In genomic region chrX:139023531-139023930, GRCh38 we compare ENCODE assay signal across 30 cellular contexts.
"Had no signal": no experiment of that assay in that cellular context is flagged by ENCODE, and none has a peak within 500 bp of the region (broad histone marks: within the 10 kb centered on the region; RNA-seq: fewer than 3 reads in every experiment).

No MANE protein-coding gene starts in this region.

- H3K9me3 Mint-ChIP-seq: activated B cell treated with CpG ODN at 0.5 μM for 24 hours; activated CD8-positive, alpha-beta T cell treated with anti-CD3 and anti-CD28 coated beads for 36 hours; activated T-cell treated with anti-CD3 and anti-CD28 coated beads, Interleukin-2, amount 50 U/mL, for 4 hours; activated T-helper 17 cell treated with anti-CD3 and anti-CD28 coated beads, Interleukin-2, amount 50 U/mL, for 72 hours; T-helper 2 cell treated with Interferon-gamma antibody and Interleukin-4, amounts not matched to agents 5 μg/mL and 100 μg/mL, for 36 hours had no signal

- DNase-seq: activated B cell treated with CpG ODN at 0.5 μM for 24 hours; activated CD4-positive, alpha-beta T cell treated with anti-CD3 and anti-CD28 coated beads for 48 hours; activated CD4-positive, alpha-beta T cell treated with anti-CD3 and anti-CD28 coated beads, Interleukin-2, amount 50 U/mL, for 1 hour; activated CD4-positive, alpha-beta T cell treated with anti-CD3 and anti-CD28 coated beads, Interleukin-2, amount 50 U/mL, for 48 hours; activated CD8-positive, alpha-beta memory T cell treated with anti-CD3 and anti-CD28 coated beads for 24 hours; activated CD8-positive, alpha-beta T cell treated with anti-CD3 and anti-CD28 coated beads for 36 hours; activated effector memory CD4-positive, alpha-beta T cell treated with Interleukin-2 at 50 U/mL for 16 hours; activated gamma-delta T cell treated with Interleukin-2 at 50 U/mL for 16 hours; activated naive CD4-positive, alpha-beta T cell treated with anti-CD3 and anti-CD28 coated beads, Interleukin-2, amount 50 U/mL, for 16 hours; activated naive CD4-positive, alpha-beta T cell treated with Interleukin-2 at 50 U/mL for 16 hours; activated T-cell treated with anti-CD3 and anti-CD28 coated beads, Interleukin-2, amount 50 U/mL, for 4 hours; amniotic stem cell; anterior cingulate cortex; body of pancreas; caudate nucleus; colonic mucosa; effector CD8-positive, alpha-beta T cell; foreskin fibroblast; T-helper 1 cell; T-helper 17 cell; T1000; WERI-Rb-1 had no signal

- H3K27ac ChIP-seq: body of pancreas, colonic mucosa, WERI-Rb-1 had no signal

- H3K36me3 Mint-ChIP-seq: activated naive CD8-positive, alpha-beta T cell had no signal

- H3K27me3 Mint-ChIP-seq: activated B cell treated with CpG ODN at 0.5 μM for 24 hours; activated CD8-positive, alpha-beta T cell treated with anti-CD3 and anti-CD28 coated beads for 36 hours; activated naive CD8-positive, alpha-beta T cell; activated T-helper 17 cell treated with anti-CD3 and anti-CD28 coated beads, Interleukin-2, amount 50 U/mL, for 72 hours; T-helper 17 cell had no signal

- H3K36me3 ChIP-seq: colonic mucosa, WERI-Rb-1 had no signal

- FAIRE-seq: endometrium, endothelial cell of umbilical vein, frontal cortex had no signal

- H3K27ac Mint-ChIP-seq: activated B cell treated with CpG ODN at 0.5 μM for 24 hours; activated CD8-positive, alpha-beta T cell treated with anti-CD3 and anti-CD28 coated beads for 36 hours; activated naive CD8-positive, alpha-beta T cell; activated T-helper 17 cell treated with anti-CD3 and anti-CD28 coated beads, Interleukin-2, amount 50 U/mL, for 72 hours; T-helper 17 cell; T-helper 2 cell treated with Interferon-gamma antibody and Interleukin-4, amounts not matched to agents 5 μg/mL and 100 μg/mL, for 36 hours had no signal

- H3K9me3 ChIP-seq: body of pancreas, colonic mucosa had no signal

- ATAC-seq: activated CD4-positive, CD25-positive, alpha-beta regulatory T cell treated with anti-CD3 and anti-CD28 coated beads, Interleukin-2, amount 50 U/mL, for 24 hours; activated CD8-positive, alpha-beta T cell treated with anti-CD3 and anti-CD28 coated beads for 36 hours; activated T-cell treated with anti-CD3 and anti-CD28 coated beads, Interleukin-2, amount 50 U/mL, for 4 hours; activated T-helper 17 cell treated with anti-CD3 and anti-CD28 coated beads, Interleukin-2, amount 50 U/mL, for 72 hours; body of pancreas; esophagus mucosa; T-helper 17 cell had no signal

- H3K4me3 Mint-ChIP-seq: activated B cell treated with CpG ODN at 0.5 μM for 24 hours; activated CD8-positive, alpha-beta T cell treated with anti-CD3 and anti-CD28 coated beads for 36 hours; activated naive CD8-positive, alpha-beta T cell; activated T-cell treated with anti-CD3 and anti-CD28 coated beads, Interleukin-2, amount 50 U/mL, for 4 hours; activated T-helper 17 cell treated with anti-CD3 and anti-CD28 coated beads, Interleukin-2, amount 50 U/mL, for 72 hours; T-helper 17 cell; T-helper 2 cell treated with Interferon-gamma antibody and Interleukin-4, amounts not matched to agents 5 μg/mL and 100 μg/mL, for 36 hours had no signal

- H3K4me1 ChIP-seq: body of pancreas, colonic mucosa had no signal

- H3K27me3 ChIP-seq: body of pancreas, colonic mucosa had no signal

- H3K4me1 Mint-ChIP-seq: activated B cell treated with CpG ODN at 0.5 μM for 24 hours; activated T-helper 17 cell treated with anti-CD3 and anti-CD28 coated beads, Interleukin-2, amount 50 U/mL, for 72 hours; T-helper 17 cell had no signal

- H3K4me3 ChIP-seq: body of pancreas, colonic mucosa had no signal
